ENCODE assay signal across 17 cellular contexts in the genomic region with DNA sequence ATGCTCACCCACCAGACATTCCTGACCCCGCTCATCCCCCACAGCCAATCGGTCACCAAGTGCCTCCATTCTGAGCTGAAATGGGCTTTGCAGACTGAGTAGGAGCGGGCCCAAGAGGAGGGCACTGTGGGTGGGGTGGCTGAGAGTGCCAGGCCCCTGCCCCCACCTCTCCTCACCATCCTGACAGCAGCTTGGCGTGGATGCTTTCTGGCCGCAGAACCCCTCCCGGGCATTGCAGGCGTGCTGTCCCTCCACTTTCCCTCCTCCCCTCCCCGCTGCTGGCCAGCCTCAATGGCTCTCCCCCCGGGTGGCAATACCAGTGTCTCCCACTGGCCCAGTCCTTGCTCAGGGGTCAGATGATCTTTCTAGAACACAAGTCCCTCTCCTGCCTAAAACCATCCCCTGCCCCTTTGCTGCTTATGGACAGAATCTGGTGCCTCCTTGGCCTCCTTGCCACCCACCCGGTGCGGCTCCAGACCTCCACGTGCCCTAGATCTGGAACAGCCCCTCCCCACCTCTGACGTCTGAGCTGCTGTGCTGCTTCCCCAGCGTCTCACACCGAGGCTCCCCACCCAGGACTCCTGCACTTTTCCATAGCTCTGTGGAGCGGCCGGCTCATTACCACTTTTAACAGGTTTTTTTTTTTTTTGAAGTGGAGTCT. TPM values are rescaled to one million over a fixed set of nuclear protein-coding genes. Genes with fewer than 3 reads are reported as not detected.
"Had no signal": no experiment of that assay in that cellular context is flagged by ENCODE, and none has a peak within 500 bp of the region (broad histone marks: within the 10 kb centered on the region; RNA-seq: fewer than 3 reads in every experiment).

No MANE protein-coding gene starts in this region.

- H3K9me3 Mint-ChIP-seq: activated CD8-positive, alpha-beta T cell treated with anti-CD3 and anti-CD28 coated beads for 36 hours; activated naive CD4-positive, alpha-beta T cell treated with anti-CD3 and anti-CD28 coated beads, Interleukin-2, amount 50 U/mL, for 72 hours; mesothelial cell of epicardium had no signal

- ATAC-seq: activated CD8-positive, alpha-beta T cell treated with anti-CD3 and anti-CD28 coated beads for 36 hours; activated naive CD4-positive, alpha-beta T cell treated with anti-CD3 and anti-CD28 coated beads, Interleukin-2, amount 50 U/mL, for 72 hours; sciatic nerve had no signal

- DNase-seq: activated CD8-positive, alpha-beta T cell treated with anti-CD3 and anti-CD28 coated beads for 36 hours; activated T-cell treated with anti-CD3 and anti-CD28 coated beads for 4 hours; brain microvascular endothelial cell; cerebellar nuclear complex; dermis blood vessel endothelial cell; glutamatergic neuron; SJCRH30; stimulated activated CD4-positive, alpha-beta T cell treated with anti-CD3 and anti-CD28 coated beads, Interleukin-2, amount 100 ng/mL, for 24 hours; stimulated activated naive CD4-positive, alpha-beta T cell treated with Interleukin-2 at 50 U/mL for 16 hours; T-helper 9 cell had no signal

- H3K4me1 Mint-ChIP-seq: mesothelial cell of epicardium had no signal

- H3K4me3 Mint-ChIP-seq: activated CD8-positive, alpha-beta T cell treated with anti-CD3 and anti-CD28 coated beads for 36 hours; mesothelial cell of epicardium had no signal

- FAIRE-seq: endometrium had no signal

- H3K36me3 Mint-ChIP-seq: activated naive CD4-positive, alpha-beta T cell treated with anti-CD3 and anti-CD28 coated beads, Interleukin-2, amount 50 U/mL, for 72 hours; mesothelial cell of epicardium had no signal

- H3K27ac Mint-ChIP-seq: activated CD8-positive, alpha-beta T cell treated with anti-CD3 and anti-CD28 coated beads for 36 hours; activated naive CD4-positive, alpha-beta T cell treated with anti-CD3 and anti-CD28 coated beads, Interleukin-2, amount 50 U/mL, for 72 hours; mesothelial cell of epicardium; progenitor cell of endocrine pancreas had no signal

RNA-seq across cellular contexts. Expression of gene SCGB3A1, which starts 52.0 kb away (rescaled TPM):
- total RNA-seq: activated CD8-positive, alpha-beta T cell treated with anti-CD3 and anti-CD28 coated beads for 36 hours; activated naive CD4-positive, alpha-beta T cell treated with anti-CD3 and anti-CD28 coated beads, Interleukin-2, amount 50 U/mL, for 72 hours; fibroblast of villous mesenchyme; liver; progenitor cell of endocrine pancreas; sciatic nerve; SJCRH30 had no signal
